ENCODE assay signal across 12 cellular contexts in the genomic region with DNA sequence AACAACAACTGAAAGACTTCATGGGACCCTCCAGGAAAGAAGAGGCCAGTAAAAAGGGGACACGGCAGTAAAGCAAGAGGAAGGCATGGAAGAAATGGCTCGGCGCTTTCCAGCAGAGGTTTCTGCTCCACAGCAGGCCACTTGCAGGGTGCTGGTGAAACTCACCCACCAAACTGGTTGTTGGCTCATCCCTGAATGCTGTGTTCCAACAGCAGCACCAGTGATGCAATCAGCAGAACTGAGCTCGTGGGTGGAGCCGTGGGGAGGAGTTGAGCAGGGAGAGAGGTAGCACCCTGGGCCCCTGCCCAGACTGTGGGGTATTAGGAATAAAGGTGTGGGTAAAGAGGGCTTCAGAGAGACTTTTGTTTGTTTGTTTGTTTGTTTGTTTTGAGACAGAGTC.
DNase-seq lines count a peak whose midpoint lies in the region; ATAC-seq, FAIRE-seq and TF ChIP-seq lines count a peak whose summit lies in the region.
"Had no signal": no experiment of that assay in that cellular context is flagged by ENCODE, and none has a peak within 500 bp of the region (broad histone marks: within the 10 kb centered on the region; RNA-seq: fewer than 3 reads in every experiment).

No MANE protein-coding gene starts in this region.

- no peaks in the 10 kb centered on the region for H3K9me3 ChIP-seq in MG63
- no peaks in the 10 kb centered on the region for H3K9me3 ChIP-seq in mammary epithelial cell (replicated peaks; ENCODE audit: insufficient read depth, low read length)
- no peaks in the 10 kb centered on the region for H3K9me3 ChIP-seq in HepG2 (ENCODE audit: low read length)
- H3K9me3 ChIP-seq: upper lobe of left lung had no signal

- H2AFZ ChIP-seq in mammary epithelial cell (ENCODE audit: low read depth, low read length) (no peak overlapping the region), HepG2 (ENCODE audit: low read length) (no peak overlapping the region)
- H2AFZ ChIP-seq: parathyroid adenoma had no signal

- TF ChIP-seq EP300 in HepG2 (IDR thresholded peaks at IDR 0.05; ENCODE audit: low read depth in 2 of 2, low read length in 2 of 2) (no peak), HepG2 (CRISPR knock-in tag; IDR thresholded peaks at IDR 0.05; ENCODE audit: borderline replicate concordance) (no peak)

- H3K27ac ChIP-seq in mammary epithelial cell (ENCODE audit: insufficient read depth, low read depth, low read length) (no peak overlapping the region), HepG2 (ENCODE audit: extremely low read length, insufficient read depth, low read length) (no peak overlapping the region)
- H3K27ac ChIP-seq: C4-2B, parathyroid adenoma, upper lobe of left lung had no signal

- H3K27me3 ChIP-seq in MG63 (no peaks in the 10 kb centered on the region), mammary epithelial cell (ENCODE audit: insufficient read depth, low read length) (no peaks in the 10 kb centered on the region), HepG2 (ENCODE audit: control insufficient read depth in 1 of 2, insufficient read depth in 2 of 2, low read length in 2 of 2) (peaks cover 0 to 4% of the 10 kb centered on the region in 2 experiments; a peak in 2 of 5 replicates)
- H3K27me3 ChIP-seq: upper lobe of left lung had no signal

- TF ChIP-seq POLR2A in HepG2 (IDR thresholded peaks at IDR 0.05; ENCODE audit: insufficient read depth in 1 of 2, low read depth in 2 of 2, low read length in 2 of 2) (no peak), GM18505 (IDR thresholded peaks at IDR 0.05; ENCODE audit: borderline replicate concordance, extremely low read depth, insufficient read depth, insufficient read length) (no peak)

- 51% methylated on average over 5 of the region's 5 CpGs for whole genome bisulfite sequencing in mammary epithelial cell (ENCODE audit: low coverage, missing lambda C conversion rate)
- 32% methylated on average over 5 of the region's 5 CpGs for WGBS in HepG2 (ENCODE audit: low lambda C conversion rate)

- TF ChIP-seq RAD21 in HepG2 (CRISPR knock-in tag; IDR thresholded peaks at IDR 0.05), result no peak

- BruUV-seq in mammary epithelial cell (replicated peaks; lab: Mats Ljungman, UMichigan) (no TSS peak), HepG2 (replicated peaks; lab: Mats Ljungman, UMichigan) (no TSS peak)

- dilution Hi-C loops in mammary epithelial cell (cut with HindIII; ENCODE audit: low sequenced_read_pairs), result no loop called here

- intact Hi-C loops in mammary epithelial cell (cut with micrococcal nuclease), result no loop called here
- intact Hi-C loops in HepG2 (cut with micrococcal nuclease; ENCODE audit: unreplicated experiment), result no loop called here

- H3K36me3 ChIP-seq in MG63 (no peaks in the 10 kb centered on the region), mammary epithelial cell (ENCODE audit: insufficient read depth, low read length) (no peaks in the 10 kb centered on the region), HepG2 (replicated peaks in 1 of 2; ENCODE audit: control insufficient read depth in 1 of 2, insufficient read depth in 2 of 2, low read length in 2 of 2) (no peaks in the 10 kb centered on the region)
- H3K36me3 ChIP-seq: upper lobe of left lung had no signal

- DNase-seq in AG10803 (ENCODE audit: low read depth) (peak; percentile 54), MG63 (peak; percentile 53), mammary epithelial cell (peak; percentile 82), HepG2 (ENCODE audit: low spot score) (peak; percentile 10), amniotic stem cell (lab: John Stamatoyannopoulos, UW) (no peak), NCI-H2029 (lab: John Stamatoyannopoulos, UW) (no peak)

- H4K20me1 ChIP-seq in mammary epithelial cell (ENCODE audit: insufficient read depth, low read length), result no peaks in the 10 kb centered on the region
- no peaks in the 10 kb centered on the region for H4K20me1 ChIP-seq in HepG2 (ENCODE audit: insufficient read depth, low read length)

- in situ Hi-C loops in mammary epithelial cell (cut with MboI; ENCODE audit: low sequenced_read_pairs in 2 of 2), result no loop called here
- in situ Hi-C loops in HepG2 (cut with HindIII; ENCODE audit: extremely low pct_ligation_motif_present, low pct_unique_long_range_greater_than_20kb), result no loop called here

- H3K9ac ChIP-seq in mammary epithelial cell (ENCODE audit: insufficient read depth, low read length) (no peak overlapping the region), HepG2 (ENCODE audit: insufficient read depth, low read depth, low read length) (no peak overlapping the region)
- H3K9ac ChIP-seq: parathyroid adenoma had no signal

- H3K4me3 ChIP-seq in AG10803 (ENCODE audit: low read length), result no peak overlapping the region
- no peak overlapping the region for H3K4me3 ChIP-seq in MG63
- no peak overlapping the region for H3K4me3 ChIP-seq in mammary epithelial cell (replicated peaks in 1 of 3; ENCODE audit: insufficient read depth in 1 of 3, low read depth in 2 of 3, low read length in 3 of 3)
- H3K4me3 ChIP-seq in HepG2 (replicated peaks in 1 of 3; ENCODE audit: insufficient read depth in 1 of 3, low read depth in 2 of 3, low read length in 3 of 3), result no peak overlapping the region
- H3K4me3 ChIP-seq: upper lobe of left lung had no signal

- ATAC-seq in HepG2, result no peak
- ATAC-seq in GM18505 (IDR thresholded peaks at IDR 0.05; ENCODE audit: unreplicated experiment), result no peak
- no peak for ATAC-seq in GM21528 (IDR thresholded peaks at IDR 0.05; ENCODE audit: low FRiP score, unreplicated experiment)
- ATAC-seq: activated naive CD4-positive, alpha-beta T cell treated with anti-CD3 and anti-CD28 coated beads, Interleukin-2, amount 50 U/mL, for 72 hours had no signal

- POLR2A ChIA-PET in HepG2 (lab: Yijun Ruan, JAX), result interaction anchor here (1.0 kb wide), 1 partner anchor 22 kb away, joined by 3 read pairs; no protein-coding TSS in a partner anchor

- H3K4me2 ChIP-seq in mammary epithelial cell (ENCODE audit: insufficient read depth, low read depth, low read length), result no peak overlapping the region
- no peak overlapping the region for H3K4me2 ChIP-seq in HepG2 (ENCODE audit: low read depth, low read length)

- no peak for TF ChIP-seq CTCF in AG10803 (conservative IDR thresholded peaks at IDR 0.05; ENCODE audit: low read length)
- no peak for TF ChIP-seq CTCF in mammary epithelial cell (conservative IDR thresholded peaks at IDR 0.05 in 1 of 2, IDR thresholded peaks at IDR 0.05 in 1 of 2; ENCODE audit: extremely low read depth in 1 of 2, insufficient read depth in 1 of 2, low read depth in 1 of 2, low read length in 2 of 2)
- TF ChIP-seq CTCF in HepG2 (CRISPR knock-in tag; IDR thresholded peaks at IDR 0.05), result no peak

- no peaks in the 10 kb centered on the region for H3K79me2 ChIP-seq in mammary epithelial cell (ENCODE audit: insufficient read depth, low read length)
- no peaks in the 10 kb centered on the region for H3K79me2 ChIP-seq in HepG2 (ENCODE audit: insufficient read depth, low read length)
- H3K79me2 ChIP-seq: parathyroid adenoma had no signal

- H3K4me1 ChIP-seq in mammary epithelial cell (ENCODE audit: insufficient read depth, low read length) (peaks cover 20% of the 10 kb centered on the region), HepG2 (ENCODE audit: insufficient read depth, low read length) (peaks cover 40% of the 10 kb centered on the region)

- no peak for FAIRE-seq in HepG2 (lab: Jason Lieb, UNC)

- CTCF ChIA-PET in mammary epithelial cell (lab: Charles Lee; ENCODE audit: low non-redundant PET) (interaction anchor here (0.5 kb wide), 1 partner anchor 757 kb away, joined by 3 read pairs; no protein-coding TSS in a partner anchor), HepG2 (lab: Yijun Ruan, JAX; ENCODE audit: low intra/inter-chr PET ratio, low total read pairs) (no interaction called here)

TF ChIP-seq in HepG2, 621 proteins besides CTCF, POLR2A, EP300 and RAD21:
- TF ChIP-seq AGO1 (IDR thresholded peaks at IDR 0.05; ENCODE audit: low read depth, low read length, poor library complexity, severe bottlenecking), result no peak
- TF ChIP-seq NFE2 (CRISPR knock-in tag; IDR thresholded peaks at IDR 0.05), result no peak
- peak; percentile 92 for TF ChIP-seq CEBPB (IDR thresholded peaks at IDR 0.05; ENCODE audit: borderline replicate concordance, low read depth, low read length)
- no peak for TF ChIP-seq ZNF546 (CRISPR knock-in tag; conservative IDR thresholded peaks at IDR 0.05)
- TF ChIP-seq ATF7 (IDR thresholded peaks at IDR 0.05), result peak; percentile 46; the same call in 1 of the 2 replicates
- TF ChIP-seq ATF7 (CRISPR knock-in tag; IDR thresholded peaks at IDR 0.05), result no peak
- no peak for TF ChIP-seq ZFX (CRISPR knock-in tag; IDR thresholded peaks at IDR 0.05; ENCODE audit: low read depth)
- TF ChIP-seq RFXANK (CRISPR knock-in tag; IDR thresholded peaks at IDR 0.05), result no peak
- peak; percentile 81 for TF ChIP-seq CEBPG (CRISPR knock-in tag; IDR thresholded peaks at IDR 0.05)
- TF ChIP-seq IRX3 (CRISPR knock-in tag; IDR thresholded peaks at IDR 0.05; ENCODE audit: borderline replicate concordance, low read depth), result no peak
- TF ChIP-seq RXRB (CRISPR knock-in tag; IDR thresholded peaks at IDR 0.05; ENCODE audit: borderline replicate concordance), result no peak
- TF ChIP-seq, protein P1, sequence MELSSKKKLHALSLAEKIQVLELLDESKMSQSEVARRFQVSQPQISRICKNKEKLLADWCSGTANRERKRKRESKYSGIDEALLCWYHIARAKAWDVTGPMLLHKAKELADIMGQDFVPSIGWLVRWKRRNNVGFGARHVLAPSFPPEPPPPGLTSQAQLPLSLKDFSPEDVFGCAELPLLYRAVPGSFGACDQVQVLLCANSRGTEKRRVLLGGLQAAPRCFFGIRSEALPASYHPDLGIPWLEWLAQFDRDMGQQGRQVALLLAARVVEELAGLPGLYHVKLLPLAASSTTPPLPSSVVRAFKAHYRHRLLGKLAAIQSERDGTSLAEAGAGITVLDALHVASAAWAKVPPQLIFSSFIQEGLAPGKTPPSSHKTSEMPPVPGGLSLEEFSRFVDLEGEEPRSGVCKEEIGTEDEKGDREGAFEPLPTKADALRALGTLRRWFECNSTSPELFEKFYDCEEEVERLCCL (CRISPR knock-in tag; IDR thresholded peaks at IDR 0.05; ENCODE audit: borderline replicate concordance), result no peak
- TF ChIP-seq GABPA (IDR thresholded peaks at IDR 0.05; ENCODE audit: low read depth, low read length), result no peak
- no peak for TF ChIP-seq GABPA (CRISPR knock-in tag; IDR thresholded peaks at IDR 0.05; ENCODE audit: low read depth)
- 0 out of 2 replicates have a peak, but pooled peaks have one; percentile 16 for TF ChIP-seq ZNF263 (CRISPR knock-in tag; IDR thresholded peaks at IDR 0.05)
- TF ChIP-seq, protein P2, sequence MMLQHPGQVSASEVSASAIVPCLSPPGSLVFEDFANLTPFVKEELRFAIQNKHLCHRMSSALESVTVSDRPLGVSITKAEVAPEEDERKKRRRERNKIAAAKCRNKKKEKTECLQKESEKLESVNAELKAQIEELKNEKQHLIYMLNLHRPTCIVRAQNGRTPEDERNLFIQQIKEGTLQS (CRISPR knock-in tag; IDR thresholded peaks at IDR 0.05), result peak; percentile 44; the same call in 1 of the 2 replicates

Comparison
In these comparisons a context has a peak if more than half of its experiments do, and no peak if none do; other contexts are left out.
1. DNase-seq: peak in AG10803 (single experiment), MG63 (single experiment), mammary epithelial cell (single experiment) and HepG2 (single experiment); none in amniotic stem cell (single experiment) and NCI-H2029 (single experiment).